9 cellular contexts compared by ENCODE assay signal in genomic region chr4:21948347-21949072, GRCh38. TPM values are rescaled to one million over a fixed set of nuclear protein-coding genes. Genes with fewer than 3 reads are reported as not detected.
DNase-seq lines count a peak whose midpoint lies in the region; ATAC-seq, FAIRE-seq and TF ChIP-seq lines count a peak whose summit lies in the region.
"Had no signal": no experiment of that assay in that cellular context is flagged by ENCODE, and none has a peak within 500 bp of the region (broad histone marks: within the 10 kb centered on the region; RNA-seq: fewer than 3 reads in every experiment).

KCNIP4 (minus strand) TSS chr4:21948772.

- H3K27ac ChIP-seq in keratinocyte (ENCODE audit: control insufficient read depth, insufficient read depth, low read length) = no peak within 1 kb of the TSS

- peak within 1 kb of the TSS; percentile 67 for H3K4me2 ChIP-seq in keratinocyte (ENCODE audit: control insufficient read depth, extremely low read depth, insufficient read depth, low read depth, low read length)

- no peaks in the 10 kb centered on the region for H3K9me3 ChIP-seq in keratinocyte (ENCODE audit: control insufficient read depth, low read depth, low read length)

- H2AFZ ChIP-seq in keratinocyte (ENCODE audit: control insufficient read depth, low read length) = peak within 1 kb of the TSS; percentile 60

- peak in 1 of 3 experiments; percentile 10 for TF ChIP-seq CTCF in keratinocyte (optimal IDR thresholded peaks at IDR 0.05 in 1 of 3, IDR thresholded peaks at IDR 0.05 in 1 of 3, conservative IDR thresholded peaks at IDR 0.05 in 1 of 3; ENCODE audit: extremely low read depth in 1 of 3, insufficient read depth in 2 of 3, low read length in 3 of 3)
- peak; percentile 35 for TF ChIP-seq CTCF in type B pancreatic cell (conservative IDR thresholded peaks at IDR 0.05)

- dilution Hi-C loops in keratinocyte (cut with MboI; ENCODE audit: extremely low pct_ligation_motif_present, low sequenced_read_pairs) = no loop called here

- peaks cover 80% of the 10 kb centered on the region for H3K27me3 Mint-ChIP-seq in type B pancreatic cell

- H3K9me1 ChIP-seq in keratinocyte (ENCODE audit: control insufficient read depth, extremely low read depth, insufficient read depth, low read length) = no peaks in the 10 kb centered on the region

- H3K27ac Mint-ChIP-seq in type B pancreatic cell = no peak within 1 kb of the TSS
- H3K27ac Mint-ChIP-seq: activated B cell treated with CpG ODN at 0.5 μM for 24 hours had no signal

- H3K36me3 ChIP-seq in keratinocyte (ENCODE audit: control insufficient read depth in 2 of 2, extremely low read depth in 1 of 2, insufficient read depth in 2 of 2, low read length in 2 of 2) = no peaks in the 10 kb centered on the region

- H3K79me2 ChIP-seq in keratinocyte (ENCODE audit: control insufficient read depth, insufficient read depth, low read length) = no peaks in the 10 kb centered on the region

- DNase-seq in stimulated activated CD4-positive, alpha-beta T cell treated with anti-CD3 and anti-CD28 coated beads, Interleukin-12 subunit alpha, Interleukin-12 subunit beta, amount 100 ng/mL, for 4 hours = peak; percentile 0
- DNase-seq in stimulated activated CD4-positive, alpha-beta T cell treated with anti-CD3 and anti-CD28 coated beads, Interleukin-1b, Interleukin-23, amount 100 ng/mL, for 48 hours = no peak
- DNase-seq in anterior cingulate cortex (lab: John Stamatoyannopoulos, UW) = peak in 30 of 58 donors; percentile 0 to 62 (median 18)
- no peak for DNase-seq in keratinocyte (ENCODE audit: low read depth, low spot score)
- DNase-seq in type B pancreatic cell (ENCODE audit: extremely low spot score, unreplicated experiment) = peak; percentile 68
- DNase-seq: activated B cell treated with CpG ODN at 0.5 μM for 24 hours had no signal

- H3K36me3 Mint-ChIP-seq in type B pancreatic cell = no peaks in the 10 kb centered on the region

- FAIRE-seq in keratinocyte (lab: Jason Lieb, UNC) = no peak

- H3K9me3 Mint-ChIP-seq in type B pancreatic cell = no peaks in the 10 kb centered on the region
- H3K9me3 Mint-ChIP-seq: activated B cell treated with CpG ODN at 0.5 μM for 24 hours had no signal

- H4K20me1 ChIP-seq in keratinocyte (ENCODE audit: control insufficient read depth, extremely low read depth, insufficient read depth, low read length) = no peaks in the 10 kb centered on the region

- H3K4me3 Mint-ChIP-seq in type B pancreatic cell = peak within 1 kb of the TSS; percentile 71
- H3K4me3 Mint-ChIP-seq: activated B cell treated with CpG ODN at 0.5 μM for 24 hours had no signal

- ATAC-seq in GM18511 (IDR thresholded peaks at IDR 0.05; ENCODE audit: unreplicated experiment) (no peak), HG02623 (IDR thresholded peaks at IDR 0.05; ENCODE audit: unreplicated experiment) (no peak)
- ATAC-seq in activated CD4-positive, CD25-positive, alpha-beta regulatory T cell treated with anti-CD3 and anti-CD28 coated beads, Interleukin-2, amount 50 U/mL, for 24 hours = no peak

- peaks cover 3% of the 10 kb centered on the region for H3K4me1 ChIP-seq in keratinocyte (ENCODE audit: control insufficient read depth, extremely low read depth, insufficient read depth, low read length)

- H3K27me3 ChIP-seq in keratinocyte (ENCODE audit: control insufficient read depth, extremely low read depth, insufficient read depth, low read length) = peaks cover 27% of the 10 kb centered on the region

- peak within 1 kb of the TSS; percentile 26 to 48 (median 34) for H3K4me3 ChIP-seq in keratinocyte (ENCODE audit: control insufficient read depth in 2 of 3, extremely low read depth in 1 of 3, insufficient read depth in 2 of 3, low read depth in 1 of 3, low read length in 3 of 3)

- no peaks in the 10 kb centered on the region for H3K4me1 Mint-ChIP-seq in type B pancreatic cell (ENCODE audit: unreplicated experiment)
- H3K4me1 Mint-ChIP-seq: activated B cell treated with CpG ODN at 0.5 μM for 24 hours had no signal

- no peak within 1 kb of the TSS for H3K9ac ChIP-seq in keratinocyte (ENCODE audit: control insufficient read depth, extremely low read depth, insufficient read depth, low read length)

RNA-seq across cellular contexts. Expression of gene KCNIP4, which starts in this region (rescaled TPM):
- polyA plus RNA-seq in keratinocyte = 0.07 to 0.09 TPM in 2 of 3 replicates, not detected in the other
- not detected for polyA plus RNA-seq in keratinocyte (2011; ENCODE audit: low read depth)
- polyA plus RNA-seq in keratinocyte (2011; cell fraction: cytosol; rRNA removed) = 0.21 TPM in 1 of 2 replicates, not detected in the other
- polyA plus RNA-seq in keratinocyte (2011; cell fraction: nucleus; rRNA removed) = not detected in 2 replicates
- polyA plus RNA-seq in keratinocyte (2012; ENCODE audit: low replicate concordance) = 0.23 and 0.33 TPM in 2 replicates
- polyA minus RNA-seq in keratinocyte = not detected in 3 replicates
- not detected for polyA minus RNA-seq in keratinocyte (2011; cell fraction: cytosol; rRNA and poly(A)+ RNA removed)
- polyA minus RNA-seq in keratinocyte (2011; cell fraction: nucleus; rRNA and poly(A)+ RNA removed) = not detected in 2 replicates
- total RNA-seq in type B pancreatic cell (ENCODE audit: low replicate concordance) = 0.31 and 6.2 TPM in 2 replicates
- total RNA-seq: activated B cell treated with CpG ODN at 0.5 μM for 24 hours had no signal

Comparison
In these comparisons a context has a peak if more than half of its experiments do, and no peak if none do; other contexts are left out.
1. DNase-seq: peak in stimulated activated CD4-positive, alpha-beta T cell treated with anti-CD3 and anti-CD28 coated beads, Interleukin-12 subunit alpha, Interleukin-12 subunit beta, amount 100 ng/mL, for 4 hours (single experiment), anterior cingulate cortex (30 of 58) and type B pancreatic cell (single experiment); none in stimulated activated CD4-positive, alpha-beta T cell treated with anti-CD3 and anti-CD28 coated beads, Interleukin-1b, Interleukin-23, amount 100 ng/mL, for 48 hours (single experiment) and keratinocyte (single experiment).